8 cellular contexts compared by ENCODE assay signal in the genomic region with DNA sequence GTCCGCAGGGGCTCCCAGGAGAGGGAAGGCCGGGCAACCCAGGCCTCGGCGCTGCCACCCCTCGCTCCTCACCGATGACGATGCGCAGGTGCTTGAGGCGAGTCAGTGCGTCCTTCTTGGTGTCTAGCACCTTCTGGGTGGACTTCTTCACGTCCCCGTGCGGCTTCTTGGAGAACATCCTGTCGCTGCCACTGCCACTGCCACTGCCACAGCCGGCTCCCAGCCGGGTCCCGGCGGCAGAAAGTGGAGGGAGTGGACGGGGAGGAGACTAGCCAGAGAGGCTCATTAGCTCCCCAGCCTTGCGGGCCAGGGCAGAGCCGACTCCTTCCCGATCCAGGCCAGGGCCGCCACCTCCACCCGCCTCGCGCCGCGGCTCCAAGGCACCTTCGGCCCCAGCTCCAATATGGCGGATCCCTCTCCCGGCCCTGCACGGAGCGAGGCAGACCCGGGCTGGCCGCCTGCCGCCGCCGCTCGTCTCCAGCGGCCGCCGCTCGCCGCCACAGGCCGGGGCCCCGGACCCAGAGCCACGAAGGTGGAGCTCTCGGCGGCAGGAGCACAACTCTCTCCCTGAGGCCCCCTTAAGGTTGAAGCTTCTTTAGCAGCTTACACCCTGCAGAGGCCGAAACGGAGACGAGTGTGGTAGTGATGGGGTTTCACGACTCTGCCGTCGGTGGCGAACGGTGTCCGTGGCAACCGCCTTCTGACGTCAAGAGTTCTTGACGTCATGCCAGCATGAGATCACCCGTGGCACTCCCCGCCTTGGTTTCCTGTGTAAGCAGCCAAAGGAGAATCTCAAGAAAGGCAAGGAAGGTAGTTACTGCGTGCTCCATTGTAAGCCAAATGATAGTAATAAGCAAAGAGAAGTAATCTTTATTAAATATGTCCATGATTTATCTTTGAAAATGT. TPM values are rescaled to one million over a fixed set of nuclear protein-coding genes. Genes with fewer than 3 reads are reported as not detected.
DNase-seq lines count a peak whose midpoint lies in the region; ATAC-seq and TF ChIP-seq lines count a peak whose summit lies in the region.
"Not testable (repeated sequence)": the region's sequence is repeated elsewhere in the genome, so short reads cannot be mapped to it uniquely, and the experiment has no call there.

A gene (minus strand): TSS at position 638 of the 906 bp plus-strand sequence. CDS start 460 bp downstream, at position 178.

- peak within 1 kb of the TSS; percentile 86 for H3K9ac ChIP-seq in Loucy (ENCODE audit: low read depth, low read length, poor library complexity, severe bottlenecking)

- DNase-seq in G401 (ENCODE audit: low spot score): peak; percentile 96
- peak; percentile 83 for DNase-seq in H7
- DNase-seq in activated effector memory CD4-positive, alpha-beta T cell treated with Interleukin-2 at 50 U/mL for 16 hours: peak; percentile 85
- DNase-seq in fibroblast of pulmonary artery (ENCODE audit: low read depth): peak; percentile 99
- peak; percentile 93 for DNase-seq in natural killer cell treated with Interleukin-12 subunit alpha and Interleukin-12 subunit beta and Interleukin-15 and Interleukin-18, amount 100 ng/mL, for 72 hours (ENCODE audit: low spot score)
- peak; percentile 89 for DNase-seq in stimulated activated naive CD8-positive, alpha-beta T cell treated with anti-CD3 and anti-CD28 coated beads, Interleukin-15, Interleukin-2, amounts not matched to agents 100 U/mL and 50 U/mL, for 24 hours

- H4K20me1 ChIP-seq in Loucy (ENCODE audit: insufficient read depth, low read length, poor library complexity, severe bottlenecking): peaks cover 23% of the 10 kb centered on the region

- not testable (repeated sequence) for H3K9me3 Mint-ChIP-seq in natural killer cell treated with Interleukin-12 subunit alpha and Interleukin-12 subunit beta and Interleukin-15 and Interleukin-18, amount 100 ng/mL, for 72 hours

- not testable (repeated sequence) for H3K9me3 ChIP-seq in Loucy (ENCODE audit: insufficient read depth, low read depth, low read length)

- H3K36me3 Mint-ChIP-seq in natural killer cell treated with Interleukin-12 subunit alpha and Interleukin-12 subunit beta and Interleukin-15 and Interleukin-18, amount 100 ng/mL, for 72 hours: not testable (repeated sequence)

- H3K4me1 Mint-ChIP-seq in natural killer cell treated with Interleukin-12 subunit alpha and Interleukin-12 subunit beta and Interleukin-15 and Interleukin-18, amount 100 ng/mL, for 72 hours (ENCODE audit: low read depth in 2 of 2): peaks cover 18 to 26% of the 10 kb centered on the region in 2 donors

- H3K27ac Mint-ChIP-seq in natural killer cell treated with Interleukin-12 subunit alpha and Interleukin-12 subunit beta and Interleukin-15 and Interleukin-18, amount 100 ng/mL, for 72 hours: peak within 1 kb of the TSS; percentile 92

- not testable (repeated sequence) for H3K36me3 ChIP-seq in H7 (replicated peaks; ENCODE audit: control insufficient read depth, insufficient read depth, low read length); Loucy (ENCODE audit: insufficient read depth, low read length)

- H3F3A ChIP-seq in Loucy (ENCODE audit: low read depth): not testable (repeated sequence)

- peak within 1 kb of the TSS; percentile 100 for H3K4me3 Mint-ChIP-seq in natural killer cell treated with Interleukin-12 subunit alpha and Interleukin-12 subunit beta and Interleukin-15 and Interleukin-18, amount 100 ng/mL, for 72 hours

- not testable (repeated sequence) for H3K27me3 ChIP-seq in H7 (ENCODE audit: control insufficient read depth, insufficient read depth, low read length); Loucy (ENCODE audit: insufficient read depth, low read length, poor library complexity, severe bottlenecking)

- peaks cover 23% of the 10 kb centered on the region for H3K4me1 ChIP-seq in Loucy (ENCODE audit: insufficient read depth, low read length, poor library complexity, severe bottlenecking)

- H3K4me3 ChIP-seq in H7 (ENCODE audit: insufficient read depth, low read depth, low read length): peak within 1 kb of the TSS; percentile 69
- H3K4me3 ChIP-seq in Loucy (ENCODE audit: low read length, poor library complexity, severe bottlenecking): peak within 1 kb of the TSS; percentile 99
- H3K4me3 ChIP-seq in fibroblast of pulmonary artery (replicated peaks; ENCODE audit: low read depth, low read length): peak within 1 kb of the TSS; percentile 85

- H3K27me3 Mint-ChIP-seq in natural killer cell treated with Interleukin-12 subunit alpha and Interleukin-12 subunit beta and Interleukin-15 and Interleukin-18, amount 100 ng/mL, for 72 hours: not testable (repeated sequence)

- peak; percentile 84 for TF ChIP-seq POLR2A in Raji (IDR thresholded peaks at IDR 0.05; ENCODE audit: insufficient read depth, low read depth, low read length)

- peak within 1 kb of the TSS; percentile 93 for H3K4me2 ChIP-seq in Loucy (ENCODE audit: low read depth, low read length, poor library complexity, severe bottlenecking)

- in situ Hi-C loops in G401 (cut with HindIII; ENCODE audit: low sequenced_read_pairs): not testable (repeated sequence)

- H3K9me2 ChIP-seq in Loucy (replicated peaks; ENCODE audit: low read depth, low read length): not testable (repeated sequence)

- TF ChIP-seq CTCF in Loucy (conservative IDR thresholded peaks at IDR 0.05; ENCODE audit: low read length): peak; percentile 40
- TF ChIP-seq CTCF in fibroblast of pulmonary artery (IDR thresholded peaks at IDR 0.05; ENCODE audit: low read length, missing control alignments): peak; percentile 42

- peaks cover 32% of the 10 kb centered on the region for H3K79me2 ChIP-seq in Loucy (ENCODE audit: insufficient read depth, low read length)

- peak within 1 kb of the TSS; percentile 82 for H2AFZ ChIP-seq in Loucy (ENCODE audit: low read length)

- ATAC-seq in natural killer cell treated with Interleukin-12 subunit alpha and Interleukin-12 subunit beta and Interleukin-15 and Interleukin-18, amount 100 ng/mL, for 72 hours: peak; percentile 98 to 99
- peak; percentile 99 for ATAC-seq in stimulated activated naive CD8-positive, alpha-beta T cell treated with anti-CD3 and anti-CD28 coated beads, Interleukin-15, Interleukin-2, amounts not matched to agents 100 U/mL and 50 U/mL, for 24 hours

RNA-seq across cellular contexts. Expression of the gene that starts here (rescaled TPM):
- 11.1 and 17.6 TPM in 2 replicates for total RNA-seq in G401 (2014; rRNA removed; shearing (Covaris generic))
- 11.4 and 19.5 TPM in 2 replicates for total RNA-seq in H7 (2014; rRNA removed; shearing (Covaris generic))
- 10 to 100 TPM; 38.9 to 60.2 TPM for total RNA-seq in natural killer cell treated with Interleukin-12 subunit alpha and Interleukin-12 subunit beta and Interleukin-15 and Interleukin-18, amount 100 ng/mL, for 72 hours

Comparison
In these comparisons a context has a peak if more than half of its experiments do, and no peak if none do; other contexts are left out.
1. Peak in every context shown above with its lines: DNase-seq, ATAC-seq and H3K4me3 ChIP-seq.